Comparison of ENCODE assay signal across 20 cellular contexts in genomic region chr6:105897131-105897530, GRCh38.
"Had no signal": no experiment of that assay in that cellular context is flagged by ENCODE, and none has a peak within 500 bp of the region (broad histone marks: within the 10 kb centered on the region; RNA-seq: fewer than 3 reads in every experiment).

No MANE protein-coding gene starts in this region.

- H3K4me1 ChIP-seq: right atrium auricular region had no signal

- H3K27ac ChIP-seq: gastroesophageal sphincter, neural progenitor cell, right atrium auricular region, suprapubic skin, tibial nerve had no signal

- DNase-seq: activated B cell treated with CpG ODN at 0.5 μM for 24 hours; activated CD4-positive, alpha-beta T cell treated with anti-CD3 and anti-CD28 coated beads, Interleukin-2, amount 50 U/mL, for 1 hour; activated CD8-positive, alpha-beta T cell treated with anti-CD3 and anti-CD28 coated beads for 36 hours; activated naive CD4-positive, alpha-beta T cell; activated T-cell treated with anti-CD3 and anti-CD28 coated beads, Interleukin-2, amount 50 U/mL, for 72 hours; effector memory CD4-positive, alpha-beta T cell; hippocampal formation; left colon; mammary epithelial cell; natural killer cell; occipital lobe; stimulated activated CD4-positive, alpha-beta T cell treated with anti-CD3 and anti-CD28 coated beads, Interleukin-15, amount 100 ng/mL, for 24 hours; stimulated activated CD4-positive, alpha-beta T cell treated with anti-CD3 and anti-CD28 coated beads, Interleukin-2, amount 100 ng/mL, for 24 hours; stimulated activated naive CD4-positive, alpha-beta T cell had no signal

- H3K27me3 ChIP-seq: gastroesophageal sphincter, neural progenitor cell, right atrium auricular region, suprapubic skin, tibial nerve had no signal

- H3K9ac ChIP-seq: neural progenitor cell had no signal

- H3K4me3 ChIP-seq: gastroesophageal sphincter, neural progenitor cell, right atrium auricular region, suprapubic skin, tibial nerve had no signal

- ATAC-seq: activated CD8-positive, alpha-beta T cell treated with anti-CD3 and anti-CD28 coated beads for 36 hours; activated naive CD4-positive, alpha-beta T cell treated with anti-CD3 and anti-CD28 coated beads, Interleukin-2, amount 50 U/mL, for 72 hours; activated T-cell treated with anti-CD3 and anti-CD28 coated beads, Interleukin-2, amount 50 U/mL, for 72 hours; gastroesophageal sphincter; left colon; natural killer cell had no signal

- H3K36me3 ChIP-seq: gastroesophageal sphincter, neural progenitor cell, right atrium auricular region, suprapubic skin, tibial nerve had no signal

- H3K9me3 ChIP-seq: gastroesophageal sphincter, right atrium auricular region, suprapubic skin, tibial nerve had no signal
